ENCODE assay signal across 1 cellular context in the genomic region with DNA sequence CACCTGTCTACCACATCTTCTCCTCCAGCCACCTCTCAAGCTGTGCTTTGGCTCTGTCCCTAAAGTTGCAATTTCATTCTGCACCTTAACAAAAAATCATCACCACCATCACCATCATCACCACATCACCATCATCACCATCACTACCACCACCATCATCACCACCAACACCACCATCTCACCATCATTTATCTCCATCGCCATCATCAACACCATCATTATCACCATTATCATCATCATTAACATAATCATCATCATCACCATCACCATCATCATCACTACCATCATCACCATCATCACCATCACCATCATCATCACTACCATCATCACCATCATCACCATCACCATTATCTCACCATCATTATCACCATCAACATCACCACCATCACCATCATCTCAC.
TF ChIP-seq lines count a peak whose summit lies in the region.

No MANE protein-coding gene starts in this region.

TF ChIP-seq in IMR-90, 13 proteins besides CTCF, POLR2A, EP300 and RAD21 (continued from another document):
- TF ChIP-seq, protein P1, sequence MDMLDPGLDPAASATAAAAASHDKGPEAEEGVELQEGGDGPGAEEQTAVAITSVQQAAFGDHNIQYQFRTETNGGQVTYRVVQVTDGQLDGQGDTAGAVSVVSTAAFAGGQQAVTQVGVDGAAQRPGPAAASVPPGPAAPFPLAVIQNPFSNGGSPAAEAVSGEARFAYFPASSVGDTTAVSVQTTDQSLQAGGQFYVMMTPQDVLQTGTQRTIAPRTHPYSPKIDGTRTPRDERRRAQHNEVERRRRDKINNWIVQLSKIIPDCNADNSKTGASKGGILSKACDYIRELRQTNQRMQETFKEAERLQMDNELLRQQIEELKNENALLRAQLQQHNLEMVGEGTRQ (IDR thresholded peaks at IDR 0.05; ENCODE audit: low read depth, low read length): no peak
- TF ChIP-seq RCOR1 (IDR thresholded peaks at IDR 0.05; ENCODE audit: insufficient replicate concordance, low read length): no peak
- TF ChIP-seq FOS (IDR thresholded peaks at IDR 0.05; ENCODE audit: low read depth, low read length): no peak
- no peak for TF ChIP-seq SMC3 (IDR thresholded peaks at IDR 0.05; ENCODE audit: low read depth, low read length)
- TF ChIP-seq CHD1 (IDR thresholded peaks at IDR 0.05; ENCODE audit: low read depth, low read length): no peak
- TF ChIP-seq MXI1 (IDR thresholded peaks at IDR 0.05; ENCODE audit: borderline replicate concordance, low read depth, low read length): no peak
- no peak for TF ChIP-seq RFX5 (IDR thresholded peaks at IDR 0.05; ENCODE audit: low read depth, low read length)
